1 cellular context compared by ENCODE assay signal in genomic region chr1:174358786-174359453, GRCh38.
TF ChIP-seq lines count a peak whose summit lies in the region.

No MANE protein-coding gene starts in this region.

TF ChIP-seq in HepG2, 621 proteins besides CTCF, POLR2A, EP300 and RAD21 (continued from another document):
- TF ChIP-seq ZNF18 (CRISPR knock-in tag; IDR thresholded peaks at IDR 0.05; ENCODE audit: insufficient replicate concordance): no peak
- TF ChIP-seq SRSF4 (IDR thresholded peaks at IDR 0.05; ENCODE audit: low read depth, low read length, poor library complexity, severe bottlenecking): no peak
- peak; percentile 74 for TF ChIP-seq LCORL (IDR thresholded peaks at IDR 0.05)
- TF ChIP-seq LCORL (CRISPR knock-in tag; IDR thresholded peaks at IDR 0.05): no peak
- TF ChIP-seq ZHX1 (CRISPR knock-in tag; IDR thresholded peaks at IDR 0.05; ENCODE audit: low read depth): no peak
- no peak for TF ChIP-seq MBNL3 (CRISPR knock-in tag; conservative IDR thresholded peaks at IDR 0.05)
